ENCODE assay signal across 1 cellular context in the genomic region with DNA sequence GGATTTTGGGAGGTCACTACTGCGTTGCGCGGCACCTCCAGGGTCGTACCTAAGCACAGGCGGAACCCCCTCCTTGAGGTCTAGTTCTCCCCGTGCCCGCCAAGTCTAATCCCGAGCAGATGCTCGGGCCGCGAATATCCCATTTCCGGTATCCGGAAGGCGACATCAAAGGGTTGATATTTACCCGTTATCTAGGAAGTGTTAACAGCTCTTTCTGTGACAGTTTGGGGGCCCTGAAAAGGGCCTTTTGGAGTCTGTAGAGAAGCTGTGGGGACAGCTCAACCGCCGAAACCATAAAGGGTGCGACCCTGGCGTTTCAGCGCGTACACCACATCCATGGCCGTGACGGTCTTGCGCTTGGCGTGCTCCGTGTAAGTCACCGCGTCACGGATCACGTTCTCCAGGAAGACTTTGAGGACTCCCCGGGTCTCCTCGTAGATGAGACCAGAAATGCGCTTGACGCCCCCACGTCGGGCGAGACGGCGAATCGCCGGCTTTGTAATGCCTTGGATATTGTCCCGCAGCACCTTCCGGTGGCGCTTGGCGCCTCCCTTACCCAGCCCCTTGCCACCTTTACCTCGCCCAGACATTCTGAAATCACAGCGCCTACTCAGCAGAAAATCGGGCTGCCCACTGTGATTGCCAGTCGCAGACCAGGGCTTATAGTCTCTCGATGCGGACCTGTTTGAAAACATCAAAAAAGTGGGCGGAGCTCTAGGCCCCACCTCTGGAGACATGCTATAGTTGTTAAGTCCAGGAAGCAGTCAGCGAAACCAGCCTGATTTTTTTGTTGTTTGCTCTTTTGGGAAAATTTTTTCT.
TF ChIP-seq lines count a peak whose summit lies in the region.

No MANE protein-coding gene starts in this region.

TF ChIP-seq in WTC11, 78 proteins besides CTCF, POLR2A, EP300 and RAD21 (continued from another document):
- TF ChIP-seq, protein P1, sequence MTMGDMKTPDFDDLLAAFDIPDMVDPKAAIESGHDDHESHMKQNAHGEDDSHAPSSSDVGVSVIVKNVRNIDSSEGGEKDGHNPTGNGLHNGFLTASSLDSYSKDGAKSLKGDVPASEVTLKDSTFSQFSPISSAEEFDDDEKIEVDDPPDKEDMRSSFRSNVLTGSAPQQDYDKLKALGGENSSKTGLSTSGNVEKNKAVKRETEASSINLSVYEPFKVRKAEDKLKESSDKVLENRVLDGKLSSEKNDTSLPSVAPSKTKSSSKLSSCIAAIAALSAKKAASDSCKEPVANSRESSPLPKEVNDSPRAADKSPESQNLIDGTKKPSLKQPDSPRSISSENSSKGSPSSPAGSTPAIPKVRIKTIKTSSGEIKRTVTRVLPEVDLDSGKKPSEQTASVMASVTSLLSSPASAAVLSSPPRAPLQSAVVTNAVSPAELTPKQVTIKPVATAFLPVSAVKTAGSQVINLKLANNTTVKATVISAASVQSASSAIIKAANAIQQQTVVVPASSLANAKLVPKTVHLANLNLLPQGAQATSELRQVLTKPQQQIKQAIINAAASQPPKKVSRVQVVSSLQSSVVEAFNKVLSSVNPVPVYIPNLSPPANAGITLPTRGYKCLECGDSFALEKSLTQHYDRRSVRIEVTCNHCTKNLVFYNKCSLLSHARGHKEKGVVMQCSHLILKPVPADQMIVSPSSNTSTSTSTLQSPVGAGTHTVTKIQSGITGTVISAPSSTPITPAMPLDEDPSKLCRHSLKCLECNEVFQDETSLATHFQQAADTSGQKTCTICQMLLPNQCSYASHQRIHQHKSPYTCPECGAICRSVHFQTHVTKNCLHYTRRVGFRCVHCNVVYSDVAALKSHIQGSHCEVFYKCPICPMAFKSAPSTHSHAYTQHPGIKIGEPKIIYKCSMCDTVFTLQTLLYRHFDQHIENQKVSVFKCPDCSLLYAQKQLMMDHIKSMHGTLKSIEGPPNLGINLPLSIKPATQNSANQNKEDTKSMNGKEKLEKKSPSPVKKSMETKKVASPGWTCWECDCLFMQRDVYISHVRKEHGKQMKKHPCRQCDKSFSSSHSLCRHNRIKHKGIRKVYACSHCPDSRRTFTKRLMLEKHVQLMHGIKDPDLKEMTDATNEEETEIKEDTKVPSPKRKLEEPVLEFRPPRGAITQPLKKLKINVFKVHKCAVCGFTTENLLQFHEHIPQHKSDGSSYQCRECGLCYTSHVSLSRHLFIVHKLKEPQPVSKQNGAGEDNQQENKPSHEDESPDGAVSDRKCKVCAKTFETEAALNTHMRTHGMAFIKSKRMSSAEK (CRISPR knock-in tag; IDR thresholded peaks at IDR 0.05; ENCODE audit: borderline replicate concordance), result peak; percentile 95
- TF ChIP-seq, protein P2, sequence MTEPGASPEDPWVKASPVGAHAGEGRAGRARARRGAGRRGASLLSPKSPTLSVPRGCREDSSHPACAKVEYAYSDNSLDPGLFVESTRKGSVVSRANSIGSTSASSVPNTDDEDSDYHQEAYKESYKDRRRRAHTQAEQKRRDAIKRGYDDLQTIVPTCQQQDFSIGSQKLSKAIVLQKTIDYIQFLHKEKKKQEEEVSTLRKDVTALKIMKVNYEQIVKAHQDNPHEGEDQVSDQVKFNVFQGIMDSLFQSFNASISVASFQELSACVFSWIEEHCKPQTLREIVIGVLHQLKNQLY (CRISPR knock-in tag; IDR thresholded peaks at IDR 0.05), result peak; percentile 32; the same call in 1 of the 2 replicates
- TF ChIP-seq ZNF219 (CRISPR knock-in tag; IDR thresholded peaks at IDR 0.05; ENCODE audit: borderline replicate concordance), result peak; percentile 90
- TF ChIP-seq, protein P3, sequence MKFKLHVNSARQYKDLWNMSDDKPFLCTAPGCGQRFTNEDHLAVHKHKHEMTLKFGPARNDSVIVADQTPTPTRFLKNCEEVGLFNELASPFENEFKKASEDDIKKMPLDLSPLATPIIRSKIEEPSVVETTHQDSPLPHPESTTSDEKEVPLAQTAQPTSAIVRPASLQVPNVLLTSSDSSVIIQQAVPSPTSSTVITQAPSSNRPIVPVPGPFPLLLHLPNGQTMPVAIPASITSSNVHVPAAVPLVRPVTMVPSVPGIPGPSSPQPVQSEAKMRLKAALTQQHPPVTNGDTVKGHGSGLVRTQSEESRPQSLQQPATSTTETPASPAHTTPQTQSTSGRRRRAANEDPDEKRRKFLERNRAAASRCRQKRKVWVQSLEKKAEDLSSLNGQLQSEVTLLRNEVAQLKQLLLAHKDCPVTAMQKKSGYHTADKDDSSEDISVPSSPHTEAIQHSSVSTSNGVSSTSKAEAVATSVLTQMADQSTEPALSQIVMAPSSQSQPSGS (CRISPR knock-in tag; IDR thresholded peaks at IDR 0.05; ENCODE audit: borderline replicate concordance, low read depth), result 0 out of 2 replicates have a peak, but pooled peaks have one; percentile 40
- 0 out of 2 replicates have a peak, but pooled peaks have one; percentile 49 for TF ChIP-seq TCF7 (CRISPR knock-in tag; IDR thresholded peaks at IDR 0.05; ENCODE audit: low read depth)
- no peak for TF ChIP-seq SOX15 (CRISPR knock-in tag; IDR thresholded peaks at IDR 0.05)
- TF ChIP-seq KAT7 (CRISPR knock-in tag; IDR thresholded peaks at IDR 0.05; ENCODE audit: borderline replicate concordance), result peak; percentile 88; the same call in 1 of the 2 replicates
- peak; percentile 90 for TF ChIP-seq MYBL2 (CRISPR knock-in tag; IDR thresholded peaks at IDR 0.05)
- TF ChIP-seq, protein P4, sequence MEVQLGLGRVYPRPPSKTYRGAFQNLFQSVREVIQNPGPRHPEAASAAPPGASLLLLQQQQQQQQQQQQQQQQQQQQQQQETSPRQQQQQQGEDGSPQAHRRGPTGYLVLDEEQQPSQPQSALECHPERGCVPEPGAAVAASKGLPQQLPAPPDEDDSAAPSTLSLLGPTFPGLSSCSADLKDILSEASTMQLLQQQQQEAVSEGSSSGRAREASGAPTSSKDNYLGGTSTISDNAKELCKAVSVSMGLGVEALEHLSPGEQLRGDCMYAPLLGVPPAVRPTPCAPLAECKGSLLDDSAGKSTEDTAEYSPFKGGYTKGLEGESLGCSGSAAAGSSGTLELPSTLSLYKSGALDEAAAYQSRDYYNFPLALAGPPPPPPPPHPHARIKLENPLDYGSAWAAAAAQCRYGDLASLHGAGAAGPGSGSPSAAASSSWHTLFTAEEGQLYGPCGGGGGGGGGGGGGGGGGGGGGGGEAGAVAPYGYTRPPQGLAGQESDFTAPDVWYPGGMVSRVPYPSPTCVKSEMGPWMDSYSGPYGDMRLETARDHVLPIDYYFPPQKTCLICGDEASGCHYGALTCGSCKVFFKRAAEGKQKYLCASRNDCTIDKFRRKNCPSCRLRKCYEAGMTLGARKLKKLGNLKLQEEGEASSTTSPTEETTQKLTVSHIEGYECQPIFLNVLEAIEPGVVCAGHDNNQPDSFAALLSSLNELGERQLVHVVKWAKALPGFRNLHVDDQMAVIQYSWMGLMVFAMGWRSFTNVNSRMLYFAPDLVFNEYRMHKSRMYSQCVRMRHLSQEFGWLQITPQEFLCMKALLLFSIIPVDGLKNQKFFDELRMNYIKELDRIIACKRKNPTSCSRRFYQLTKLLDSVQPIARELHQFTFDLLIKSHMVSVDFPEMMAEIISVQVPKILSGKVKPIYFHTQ (CRISPR knock-in tag; IDR thresholded peaks at IDR 0.05), result peak; percentile 98
- 0 out of 2 replicates have a peak, but pooled peaks have one; percentile 12 for TF ChIP-seq ATF1 (CRISPR knock-in tag; IDR thresholded peaks at IDR 0.05)
- peak; percentile 80; the same call in 1 of the 2 replicates for TF ChIP-seq FOXK1 (CRISPR knock-in tag; IDR thresholded peaks at IDR 0.05)
- TF ChIP-seq, protein P5, sequence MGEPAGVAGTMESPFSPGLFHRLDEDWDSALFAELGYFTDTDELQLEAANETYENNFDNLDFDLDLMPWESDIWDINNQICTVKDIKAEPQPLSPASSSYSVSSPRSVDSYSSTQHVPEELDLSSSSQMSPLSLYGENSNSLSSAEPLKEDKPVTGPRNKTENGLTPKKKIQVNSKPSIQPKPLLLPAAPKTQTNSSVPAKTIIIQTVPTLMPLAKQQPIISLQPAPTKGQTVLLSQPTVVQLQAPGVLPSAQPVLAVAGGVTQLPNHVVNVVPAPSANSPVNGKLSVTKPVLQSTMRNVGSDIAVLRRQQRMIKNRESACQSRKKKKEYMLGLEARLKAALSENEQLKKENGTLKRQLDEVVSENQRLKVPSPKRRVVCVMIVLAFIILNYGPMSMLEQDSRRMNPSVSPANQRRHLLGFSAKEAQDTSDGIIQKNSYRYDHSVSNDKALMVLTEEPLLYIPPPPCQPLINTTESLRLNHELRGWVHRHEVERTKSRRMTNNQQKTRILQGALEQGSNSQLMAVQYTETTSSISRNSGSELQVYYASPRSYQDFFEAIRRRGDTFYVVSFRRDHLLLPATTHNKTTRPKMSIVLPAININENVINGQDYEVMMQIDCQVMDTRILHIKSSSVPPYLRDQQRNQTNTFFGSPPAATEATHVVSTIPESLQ (CRISPR knock-in tag; IDR thresholded peaks at IDR 0.05), result no peak
- TF ChIP-seq ZNF396 (CRISPR knock-in tag; IDR thresholded peaks at IDR 0.05; ENCODE audit: borderline replicate concordance), result no peak
- TF ChIP-seq, protein P6, sequence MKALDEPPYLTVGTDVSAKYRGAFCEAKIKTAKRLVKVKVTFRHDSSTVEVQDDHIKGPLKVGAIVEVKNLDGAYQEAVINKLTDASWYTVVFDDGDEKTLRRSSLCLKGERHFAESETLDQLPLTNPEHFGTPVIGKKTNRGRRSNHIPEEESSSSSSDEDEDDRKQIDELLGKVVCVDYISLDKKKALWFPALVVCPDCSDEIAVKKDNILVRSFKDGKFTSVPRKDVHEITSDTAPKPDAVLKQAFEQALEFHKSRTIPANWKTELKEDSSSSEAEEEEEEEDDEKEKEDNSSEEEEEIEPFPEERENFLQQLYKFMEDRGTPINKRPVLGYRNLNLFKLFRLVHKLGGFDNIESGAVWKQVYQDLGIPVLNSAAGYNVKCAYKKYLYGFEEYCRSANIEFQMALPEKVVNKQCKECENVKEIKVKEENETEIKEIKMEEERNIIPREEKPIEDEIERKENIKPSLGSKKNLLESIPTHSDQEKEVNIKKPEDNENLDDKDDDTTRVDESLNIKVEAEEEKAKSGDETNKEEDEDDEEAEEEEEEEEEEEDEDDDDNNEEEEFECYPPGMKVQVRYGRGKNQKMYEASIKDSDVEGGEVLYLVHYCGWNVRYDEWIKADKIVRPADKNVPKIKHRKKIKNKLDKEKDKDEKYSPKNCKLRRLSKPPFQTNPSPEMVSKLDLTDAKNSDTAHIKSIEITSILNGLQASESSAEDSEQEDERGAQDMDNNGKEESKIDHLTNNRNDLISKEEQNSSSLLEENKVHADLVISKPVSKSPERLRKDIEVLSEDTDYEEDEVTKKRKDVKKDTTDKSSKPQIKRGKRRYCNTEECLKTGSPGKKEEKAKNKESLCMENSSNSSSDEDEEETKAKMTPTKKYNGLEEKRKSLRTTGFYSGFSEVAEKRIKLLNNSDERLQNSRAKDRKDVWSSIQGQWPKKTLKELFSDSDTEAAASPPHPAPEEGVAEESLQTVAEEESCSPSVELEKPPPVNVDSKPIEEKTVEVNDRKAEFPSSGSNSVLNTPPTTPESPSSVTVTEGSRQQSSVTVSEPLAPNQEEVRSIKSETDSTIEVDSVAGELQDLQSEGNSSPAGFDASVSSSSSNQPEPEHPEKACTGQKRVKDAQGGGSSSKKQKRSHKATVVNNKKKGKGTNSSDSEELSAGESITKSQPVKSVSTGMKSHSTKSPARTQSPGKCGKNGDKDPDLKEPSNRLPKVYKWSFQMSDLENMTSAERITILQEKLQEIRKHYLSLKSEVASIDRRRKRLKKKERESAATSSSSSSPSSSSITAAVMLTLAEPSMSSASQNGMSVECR (CRISPR knock-in tag; IDR thresholded peaks at IDR 0.05; ENCODE audit: borderline replicate concordance), result peak; percentile 88
- no peak for TF ChIP-seq FOXJ3 (CRISPR knock-in tag; IDR thresholded peaks at IDR 0.05; ENCODE audit: borderline replicate concordance)
- peak; percentile 76; the same call in 1 of the 2 replicates for TF ChIP-seq TP53 (CRISPR knock-in tag; IDR thresholded peaks at IDR 0.05)
- TF ChIP-seq, protein P7, sequence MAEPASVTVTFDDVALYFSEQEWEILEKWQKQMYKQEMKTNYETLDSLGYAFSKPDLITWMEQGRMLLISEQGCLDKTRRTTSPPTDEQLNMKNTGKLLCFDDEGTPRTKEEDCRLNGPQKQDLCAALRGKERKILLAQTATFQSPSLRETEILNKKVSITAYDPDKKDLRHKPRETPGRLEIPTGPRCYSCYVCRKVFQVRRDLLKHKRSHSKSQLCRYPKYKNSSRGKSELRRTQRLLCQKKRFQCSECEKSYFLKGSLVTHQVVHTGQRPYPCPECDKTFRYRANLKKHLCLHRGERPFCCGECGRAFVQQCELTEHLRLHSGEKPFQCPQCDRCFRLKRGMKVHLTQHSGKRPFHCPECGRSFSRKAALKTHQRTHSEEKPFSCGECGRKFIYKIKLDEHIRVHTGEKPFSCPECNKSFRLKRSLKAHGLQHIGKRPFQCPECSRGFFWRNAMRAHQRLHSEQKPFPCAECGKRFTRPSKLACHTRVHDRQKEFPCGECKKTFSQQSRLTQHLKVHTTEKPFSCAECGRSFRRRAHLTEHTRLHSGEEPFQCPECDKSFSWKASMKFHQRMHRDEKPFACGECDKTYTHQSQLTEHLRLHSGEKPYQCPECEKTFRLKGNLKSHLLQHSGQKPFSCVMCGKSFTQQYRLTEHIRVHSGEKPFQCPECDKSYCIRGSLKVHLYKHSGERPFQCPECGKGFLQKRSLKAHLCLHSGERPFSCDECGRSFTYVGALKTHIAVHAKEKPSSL (CRISPR knock-in tag; conservative IDR thresholded peaks at IDR 0.05), result peak; percentile 95
- TF ChIP-seq MXD4 (CRISPR knock-in tag; IDR thresholded peaks at IDR 0.05; ENCODE audit: borderline replicate concordance), result no peak
- no peak for TF ChIP-seq NR2C2 (CRISPR knock-in tag; IDR thresholded peaks at IDR 0.05)
TF ChIP-seq in WTC11: peak in this region for 46.
